Comparison of ENCODE assay signal across 1 cellular context in the genomic region with DNA sequence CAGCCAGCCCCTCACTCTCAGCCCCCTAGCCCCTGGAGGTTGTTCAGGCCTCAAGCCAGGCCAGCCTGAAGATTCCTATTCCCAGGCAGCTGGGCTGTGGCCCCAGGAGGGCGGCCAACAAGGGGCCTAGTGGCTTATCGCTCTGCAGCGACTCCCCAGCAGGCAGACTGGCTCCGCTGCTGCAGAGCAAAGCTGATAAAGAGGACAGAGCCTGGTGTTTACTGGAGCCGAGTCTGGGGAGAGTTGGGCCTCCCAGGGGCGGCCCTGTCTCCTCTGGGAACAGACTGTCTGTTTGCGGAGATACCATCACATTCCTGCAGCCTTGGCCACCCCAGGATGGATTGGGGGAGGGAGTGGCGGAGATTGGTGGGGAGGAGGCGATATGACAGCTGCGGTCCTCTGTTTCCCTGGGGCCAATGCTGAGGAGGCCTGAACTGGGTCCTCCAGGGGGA.
A peak's percentile ranks its signal among the peaks of the same experiment; 100 is the strongest.
TF ChIP-seq lines count a peak whose summit lies in the region.

No MANE protein-coding gene starts in this region.

TF ChIP-seq in HepG2, 621 proteins besides CTCF, POLR2A, EP300 and RAD21 (continues in another document):
- TF ChIP-seq PITX1 (CRISPR knock-in tag; IDR thresholded peaks at IDR 0.05) (0 out of 2 replicates have a peak, but pooled peaks have one; percentile 29), HDAC1 (CRISPR knock-in tag; IDR thresholded peaks at IDR 0.05) (no peak), LCORL (IDR thresholded peaks at IDR 0.05) (no peak), LCORL (CRISPR knock-in tag; IDR thresholded peaks at IDR 0.05) (peak; percentile 61), FOXJ3 (CRISPR knock-in tag; IDR thresholded peaks at IDR 0.05; ENCODE audit: borderline replicate concordance) (peak; percentile 44; the same call in 1 of the 2 replicates), ZNF350 (CRISPR knock-in tag; IDR thresholded peaks at IDR 0.05; ENCODE audit: borderline replicate concordance, low read depth) (peak; percentile 27; the same call in 1 of the 2 replicates), NR2F6 (IDR thresholded peaks at IDR 0.05) (no peak), NR2F6 (CRISPR knock-in tag; IDR thresholded peaks at IDR 0.05) (0 out of 2 replicates have a peak, but pooled peaks have one; percentile 28), ZNF292 (CRISPR knock-in tag; IDR thresholded peaks at IDR 0.05; ENCODE audit: borderline replicate concordance, low read depth) (peak; percentile 88; the same call in 1 of the 2 replicates), SP5 (CRISPR knock-in tag; IDR thresholded peaks at IDR 0.05; ENCODE audit: borderline replicate concordance, low read depth) (peak; percentile 73), ZNF747 (CRISPR knock-in tag; IDR thresholded peaks at IDR 0.05; ENCODE audit: borderline replicate concordance) (0 out of 2 replicates have a peak, but pooled peaks have one; percentile 55), PPARG (CRISPR knock-in tag; conservative IDR thresholded peaks at IDR 0.05) (0 out of 2 replicates have a peak, but pooled peaks have one; percentile 14), FOXA3 (CRISPR knock-in tag; IDR thresholded peaks at IDR 0.05) (peak; percentile 71), KAT7 (CRISPR knock-in tag; IDR thresholded peaks at IDR 0.05; ENCODE audit: borderline replicate concordance) (no peak), GATAD2A (CRISPR knock-in tag; IDR thresholded peaks at IDR 0.05) (0 out of 2 replicates have a peak, but pooled peaks have one; percentile 10), ZFP37 (CRISPR knock-in tag; IDR thresholded peaks at IDR 0.05; ENCODE audit: borderline replicate concordance) (no peak), RXRB (CRISPR knock-in tag; IDR thresholded peaks at IDR 0.05; ENCODE audit: borderline replicate concordance) (peak; percentile 44; the same call in 1 of the 2 replicates), MIXL1 (CRISPR knock-in tag; IDR thresholded peaks at IDR 0.05) (0 out of 2 replicates have a peak, but pooled peaks have one; percentile 10), ZNF264 (CRISPR knock-in tag; IDR thresholded peaks at IDR 0.05) (peak; percentile 61; the same call in 1 of the 2 replicates), ZNF136 (CRISPR knock-in tag; IDR thresholded peaks at IDR 0.05; ENCODE audit: low read depth) (0 out of 2 replicates have a peak, but pooled peaks have one; percentile 36), ZBTB7B (CRISPR knock-in tag; IDR thresholded peaks at IDR 0.05) (peak; percentile 60; the same call in 1 of the 2 replicates), FOXA1 (IDR thresholded peaks at IDR 0.05) (no peak), FOXA1 (CRISPR knock-in tag; IDR thresholded peaks at IDR 0.05) (peak; percentile 80), KDM2A (CRISPR knock-in tag; IDR thresholded peaks at IDR 0.05; ENCODE audit: borderline replicate concordance, low read depth) (peak; percentile 34; the same call in 1 of the 2 replicates), ZNF792 (CRISPR knock-in tag; IDR thresholded peaks at IDR 0.05) (peak; percentile 27; the same call in 1 of the 2 replicates), SALL2 (CRISPR knock-in tag; IDR thresholded peaks at IDR 0.05) (0 out of 2 replicates have a peak, but pooled peaks have one; percentile 31), HNF4A (CRISPR knock-in tag; IDR thresholded peaks at IDR 0.05) (peak; percentile 36; the same call in 1 of the 2 replicates), RORA (CRISPR knock-in tag; IDR thresholded peaks at IDR 0.05) (no peak), FOXP1 (IDR thresholded peaks at IDR 0.05) (no peak), FOXP1 (CRISPR knock-in tag; IDR thresholded peaks at IDR 0.05) (peak; percentile 47), GTF3A (CRISPR knock-in tag; conservative IDR thresholded peaks at IDR 0.05) (no peak), RXRA (CRISPR knock-in tag; IDR thresholded peaks at IDR 0.05) (peak; percentile 32; the same call in 1 of the 2 replicates), YEATS4 (CRISPR knock-in tag; IDR thresholded peaks at IDR 0.05; ENCODE audit: borderline replicate concordance) (no peak; the same call in 1 of the 2 replicates), ERF (CRISPR knock-in tag; IDR thresholded peaks at IDR 0.05) (no peak), SALL1 (CRISPR knock-in tag; IDR thresholded peaks at IDR 0.05) (peak; percentile 48; the same call in 1 of the 2 replicates), PHF21A (CRISPR knock-in tag; IDR thresholded peaks at IDR 0.05) (peak; percentile 72), HOXA3 (CRISPR knock-in tag; IDR thresholded peaks at IDR 0.05) (0 out of 2 replicates have a peak, but pooled peaks have one; percentile 21)
- TF ChIP-seq, protein P1, sequence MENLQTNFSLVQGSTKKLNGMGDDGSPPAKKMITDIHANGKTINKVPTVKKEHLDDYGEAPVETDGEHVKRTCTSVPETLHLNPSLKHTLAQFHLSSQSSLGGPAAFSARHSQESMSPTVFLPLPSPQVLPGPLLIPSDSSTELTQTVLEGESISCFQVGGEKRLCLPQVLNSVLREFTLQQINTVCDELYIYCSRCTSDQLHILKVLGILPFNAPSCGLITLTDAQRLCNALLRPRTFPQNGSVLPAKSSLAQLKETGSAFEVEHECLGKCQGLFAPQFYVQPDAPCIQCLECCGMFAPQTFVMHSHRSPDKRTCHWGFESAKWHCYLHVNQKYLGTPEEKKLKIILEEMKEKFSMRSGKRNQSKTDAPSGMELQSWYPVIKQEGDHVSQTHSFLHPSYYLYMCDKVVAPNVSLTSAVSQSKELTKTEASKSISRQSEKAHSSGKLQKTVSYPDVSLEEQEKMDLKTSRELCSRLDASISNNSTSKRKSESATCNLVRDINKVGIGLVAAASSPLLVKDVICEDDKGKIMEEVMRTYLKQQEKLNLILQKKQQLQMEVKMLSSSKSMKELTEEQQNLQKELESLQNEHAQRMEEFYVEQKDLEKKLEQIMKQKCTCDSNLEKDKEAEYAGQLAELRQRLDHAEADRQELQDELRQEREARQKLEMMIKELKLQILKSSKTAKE (CRISPR knock-in tag; IDR thresholded peaks at IDR 0.05; ENCODE audit: borderline replicate concordance): peak; percentile 72; the same call in 1 of the 2 replicates
- TF ChIP-seq, protein P2, sequence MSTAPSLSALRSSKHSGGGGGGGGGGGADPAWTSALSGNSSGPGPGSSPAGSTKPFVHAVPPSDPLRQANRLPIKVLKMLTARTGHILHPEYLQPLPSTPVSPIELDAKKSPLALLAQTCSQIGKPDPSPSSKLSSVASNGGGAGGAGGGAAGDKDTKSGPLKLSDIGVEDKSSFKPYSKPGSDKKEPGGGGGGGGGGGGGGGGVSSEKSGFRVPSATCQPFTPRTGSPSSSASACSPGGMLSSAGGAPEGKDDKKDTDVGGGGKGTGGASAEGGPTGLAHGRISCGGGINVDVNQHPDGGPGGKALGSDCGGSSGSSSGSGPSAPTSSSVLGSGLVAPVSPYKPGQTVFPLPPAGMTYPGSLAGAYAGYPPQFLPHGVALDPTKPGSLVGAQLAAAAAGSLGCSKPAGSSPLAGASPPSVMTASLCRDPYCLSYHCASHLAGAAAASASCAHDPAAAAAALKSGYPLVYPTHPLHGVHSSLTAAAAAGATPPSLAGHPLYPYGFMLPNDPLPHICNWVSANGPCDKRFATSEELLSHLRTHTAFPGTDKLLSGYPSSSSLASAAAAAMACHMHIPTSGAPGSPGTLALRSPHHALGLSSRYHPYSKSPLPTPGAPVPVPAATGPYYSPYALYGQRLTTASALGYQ (CRISPR knock-in tag; IDR thresholded peaks at IDR 0.05): 0 out of 2 replicates have a peak, but pooled peaks have one; percentile 34
- TF ChIP-seq, protein P3, sequence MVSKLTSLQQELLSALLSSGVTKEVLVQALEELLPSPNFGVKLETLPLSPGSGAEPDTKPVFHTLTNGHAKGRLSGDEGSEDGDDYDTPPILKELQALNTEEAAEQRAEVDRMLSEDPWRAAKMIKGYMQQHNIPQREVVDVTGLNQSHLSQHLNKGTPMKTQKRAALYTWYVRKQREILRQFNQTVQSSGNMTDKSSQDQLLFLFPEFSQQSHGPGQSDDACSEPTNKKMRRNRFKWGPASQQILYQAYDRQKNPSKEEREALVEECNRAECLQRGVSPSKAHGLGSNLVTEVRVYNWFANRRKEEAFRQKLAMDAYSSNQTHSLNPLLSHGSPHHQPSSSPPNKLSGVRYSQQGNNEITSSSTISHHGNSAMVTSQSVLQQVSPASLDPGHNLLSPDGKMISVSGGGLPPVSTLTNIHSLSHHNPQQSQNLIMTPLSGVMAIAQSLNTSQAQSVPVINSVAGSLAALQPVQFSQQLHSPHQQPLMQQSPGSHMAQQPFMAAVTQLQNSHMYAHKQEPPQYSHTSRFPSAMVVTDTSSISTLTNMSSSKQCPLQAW (CRISPR knock-in tag; IDR thresholded peaks at IDR 0.05): 0 out of 2 replicates have a peak, but pooled peaks have one; percentile 18
- TF ChIP-seq, protein P4, sequence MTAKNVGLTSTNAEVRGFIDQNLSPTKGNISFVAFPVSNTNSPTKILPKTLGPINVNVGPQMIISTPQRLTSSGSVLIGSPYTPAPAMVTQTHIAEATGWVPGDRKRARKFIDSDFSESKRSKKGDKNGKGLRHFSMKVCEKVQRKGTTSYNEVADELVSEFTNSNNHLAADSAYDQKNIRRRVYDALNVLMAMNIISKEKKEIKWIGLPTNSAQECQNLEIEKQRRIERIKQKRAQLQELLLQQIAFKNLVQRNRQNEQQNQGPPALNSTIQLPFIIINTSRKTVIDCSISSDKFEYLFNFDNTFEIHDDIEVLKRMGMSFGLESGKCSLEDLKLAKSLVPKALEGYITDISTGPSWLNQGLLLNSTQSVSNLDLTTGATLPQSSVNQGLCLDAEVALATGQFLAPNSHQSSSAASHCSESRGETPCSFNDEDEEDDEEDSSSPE (CRISPR knock-in tag; IDR thresholded peaks at IDR 0.05): 0 out of 2 replicates have a peak, but pooled peaks have one; percentile 20
- TF ChIP-seq, protein P5, sequence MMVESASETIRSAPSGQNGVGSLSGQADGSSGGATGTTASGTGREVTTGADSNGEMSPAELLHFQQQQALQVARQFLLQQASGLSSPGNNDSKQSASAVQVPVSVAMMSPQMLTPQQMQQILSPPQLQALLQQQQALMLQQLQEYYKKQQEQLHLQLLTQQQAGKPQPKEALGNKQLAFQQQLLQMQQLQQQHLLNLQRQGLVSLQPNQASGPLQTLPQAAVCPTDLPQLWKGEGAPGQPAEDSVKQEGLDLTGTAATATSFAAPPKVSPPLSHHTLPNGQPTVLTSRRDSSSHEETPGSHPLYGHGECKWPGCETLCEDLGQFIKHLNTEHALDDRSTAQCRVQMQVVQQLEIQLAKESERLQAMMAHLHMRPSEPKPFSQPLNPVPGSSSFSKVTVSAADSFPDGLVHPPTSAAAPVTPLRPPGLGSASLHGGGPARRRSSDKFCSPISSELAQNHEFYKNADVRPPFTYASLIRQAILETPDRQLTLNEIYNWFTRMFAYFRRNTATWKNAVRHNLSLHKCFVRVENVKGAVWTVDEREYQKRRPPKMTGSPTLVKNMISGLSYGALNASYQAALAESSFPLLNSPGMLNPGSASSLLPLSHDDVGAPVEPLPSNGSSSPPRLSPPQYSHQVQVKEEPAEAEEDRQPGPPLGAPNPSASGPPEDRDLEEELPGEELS (CRISPR knock-in tag; IDR thresholded peaks at IDR 0.05): peak; percentile 80
- TF ChIP-seq, protein P6, sequence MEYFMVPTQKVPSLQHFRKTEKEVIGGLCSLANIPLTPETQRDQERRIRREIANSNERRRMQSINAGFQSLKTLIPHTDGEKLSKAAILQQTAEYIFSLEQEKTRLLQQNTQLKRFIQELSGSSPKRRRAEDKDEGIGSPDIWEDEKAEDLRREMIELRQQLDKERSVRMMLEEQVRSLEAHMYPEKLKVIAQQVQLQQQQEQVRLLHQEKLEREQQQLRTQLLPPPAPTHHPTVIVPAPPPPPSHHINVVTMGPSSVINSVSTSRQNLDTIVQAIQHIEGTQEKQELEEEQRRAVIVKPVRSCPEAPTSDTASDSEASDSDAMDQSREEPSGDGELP (IDR thresholded peaks at IDR 0.05; ENCODE audit: borderline replicate concordance, low read depth): peak; percentile 46; the same call in 1 of the 2 replicates
- TF ChIP-seq, protein P7, sequence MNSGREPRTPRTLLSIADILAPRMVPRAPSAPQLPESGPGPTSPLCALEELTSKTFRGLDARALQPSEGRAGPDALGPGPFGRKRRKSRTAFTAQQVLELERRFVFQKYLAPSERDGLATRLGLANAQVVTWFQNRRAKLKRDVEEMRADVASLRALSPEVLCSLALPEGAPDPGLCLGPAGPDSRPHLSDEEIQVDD (CRISPR knock-in tag; IDR thresholded peaks at IDR 0.05; ENCODE audit: borderline replicate concordance): no peak
- TF ChIP-seq, protein P8, sequence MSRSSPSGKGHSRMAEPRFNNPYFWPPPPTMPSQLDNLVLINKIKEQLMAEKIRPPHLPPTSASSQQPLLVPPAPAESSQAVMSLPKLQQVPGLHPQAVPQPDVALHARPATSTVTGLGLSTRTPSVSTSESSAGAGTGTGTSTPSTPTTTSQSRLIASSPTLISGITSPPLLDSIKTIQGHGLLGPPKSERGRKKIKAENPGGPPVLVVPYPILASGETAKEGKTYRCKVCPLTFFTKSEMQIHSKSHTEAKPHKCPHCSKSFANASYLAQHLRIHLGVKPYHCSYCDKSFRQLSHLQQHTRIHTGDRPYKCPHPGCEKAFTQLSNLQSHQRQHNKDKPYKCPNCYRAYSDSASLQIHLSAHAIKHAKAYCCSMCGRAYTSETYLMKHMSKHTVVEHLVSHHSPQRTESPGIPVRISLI (CRISPR knock-in tag; IDR thresholded peaks at IDR 0.05; ENCODE audit: borderline replicate concordance): no peak
- TF ChIP-seq, protein P9, sequence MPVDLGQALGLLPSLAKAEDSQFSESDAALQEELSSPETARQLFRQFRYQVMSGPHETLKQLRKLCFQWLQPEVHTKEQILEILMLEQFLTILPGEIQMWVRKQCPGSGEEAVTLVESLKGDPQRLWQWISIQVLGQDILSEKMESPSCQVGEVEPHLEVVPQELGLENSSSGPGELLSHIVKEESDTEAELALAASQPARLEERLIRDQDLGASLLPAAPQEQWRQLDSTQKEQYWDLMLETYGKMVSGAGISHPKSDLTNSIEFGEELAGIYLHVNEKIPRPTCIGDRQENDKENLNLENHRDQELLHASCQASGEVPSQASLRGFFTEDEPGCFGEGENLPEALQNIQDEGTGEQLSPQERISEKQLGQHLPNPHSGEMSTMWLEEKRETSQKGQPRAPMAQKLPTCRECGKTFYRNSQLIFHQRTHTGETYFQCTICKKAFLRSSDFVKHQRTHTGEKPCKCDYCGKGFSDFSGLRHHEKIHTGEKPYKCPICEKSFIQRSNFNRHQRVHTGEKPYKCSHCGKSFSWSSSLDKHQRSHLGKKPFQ (CRISPR knock-in tag; IDR thresholded peaks at IDR 0.05; ENCODE audit: insufficient replicate concordance): no peak
- TF ChIP-seq, protein P10, sequence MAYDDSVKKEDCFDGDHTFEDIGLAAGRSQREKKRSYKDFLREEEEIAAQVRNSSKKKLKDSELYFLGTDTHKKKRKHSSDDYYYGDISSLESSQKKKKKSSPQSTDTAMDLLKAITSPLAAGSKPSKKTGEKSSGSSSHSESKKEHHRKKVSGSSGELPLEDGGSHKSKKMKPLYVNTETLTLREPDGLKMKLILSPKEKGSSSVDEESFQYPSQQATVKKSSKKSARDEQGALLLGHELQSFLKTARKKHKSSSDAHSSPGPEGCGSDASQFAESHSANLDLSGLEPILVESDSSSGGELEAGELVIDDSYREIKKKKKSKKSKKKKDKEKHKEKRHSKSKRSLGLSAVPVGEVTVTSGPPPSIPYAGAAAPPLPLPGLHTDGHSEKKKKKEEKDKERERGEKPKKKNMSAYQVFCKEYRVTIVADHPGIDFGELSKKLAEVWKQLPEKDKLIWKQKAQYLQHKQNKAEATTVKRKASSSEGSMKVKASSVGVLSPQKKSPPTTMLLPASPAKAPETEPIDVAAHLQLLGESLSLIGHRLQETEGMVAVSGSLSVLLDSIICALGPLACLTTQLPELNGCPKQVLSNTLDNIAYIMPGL (CRISPR knock-in tag; IDR thresholded peaks at IDR 0.05; ENCODE audit: borderline replicate concordance in 1 of 2, low read depth in 1 of 2): 0 out of 4 replicates have a peak, but pooled peaks of 1 of the 2 experiments have one; percentile 18
- TF ChIP-seq, protein P11, sequence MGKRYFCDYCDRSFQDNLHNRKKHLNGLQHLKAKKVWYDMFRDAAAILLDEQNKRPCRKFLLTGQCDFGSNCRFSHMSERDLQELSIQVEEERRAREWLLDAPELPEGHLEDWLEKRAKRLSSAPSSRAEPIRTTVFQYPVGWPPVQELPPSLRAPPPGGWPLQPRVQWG (CRISPR knock-in tag; IDR thresholded peaks at IDR 0.05; ENCODE audit: borderline replicate concordance, low read depth): no peak
